ENCODE assay signal across 20 cellular contexts in genomic region chr15:48447657-48448056, GRCh38.
DNase-seq lines count a peak whose midpoint lies in the region; ATAC-seq and TF ChIP-seq lines count a peak whose summit lies in the region.
"Had no signal": no experiment of that assay in that cellular context is flagged by ENCODE, and none has a peak within 500 bp of the region (broad histone marks: within the 10 kb centered on the region; RNA-seq: fewer than 3 reads in every experiment).

No MANE protein-coding gene starts in this region.

- intact Hi-C loops in left colon (cut with DNase I, micrococcal nuclease): no loop called here

- DNase-seq in AG08395 (ENCODE audit: low spot score) (peak; percentile 71), HS-27A (ENCODE audit: low read depth) (peak; percentile 62), amniotic epithelial cell (ENCODE audit: low read depth) (peak; percentile 37), foreskin fibroblast (peak; percentile 57 to 80), NCI-H524 treated with DMSO at 0.1 percent for 48 hours (lab: John Stamatoyannopoulos, UW) (no peak), left colon (no peak)
- DNase-seq in activated naive CD4-positive, alpha-beta T cell (lab: John Stamatoyannopoulos, UW): no peak
- DNase-seq: activated T-cell treated with anti-CD3 and anti-CD28 coated beads, Interleukin-2, amount 50 U/mL, for 72 hours; adrenal gland; COR-L47; GF-D8; NCI-H187; NCI-H82; nucleus accumbens; Right ventricle myocardium superior; sigmoid colon; stimulated activated naive CD4-positive, alpha-beta T cell treated with Interleukin-2 at 50 U/mL for 16 hours; T1000 had no signal

- no peak for ATAC-seq in left colon
- no peak for ATAC-seq in HG03108 (IDR thresholded peaks at IDR 0.05; ENCODE audit: unreplicated experiment)
- ATAC-seq: activated T-cell treated with anti-CD3 and anti-CD28 coated beads, Interleukin-2, amount 50 U/mL, for 72 hours; gastroesophageal sphincter had no signal

- H3K4me3 ChIP-seq in foreskin fibroblast (ENCODE audit: low read depth in 1 of 2, low read length in 2 of 2): no peak overlapping the region
- H3K4me3 ChIP-seq: adrenal gland, gastroesophageal sphincter, sigmoid colon had no signal

- TF ChIP-seq CTCF in foreskin fibroblast (IDR thresholded peaks at IDR 0.05; ENCODE audit: low read depth, low read length): no peak

Comparison
In these comparisons a context has a peak if more than half of its experiments do, and no peak if none do; other contexts are left out.
1. DNase-seq: peak in AG08395 (single experiment), HS-27A (single experiment), amniotic epithelial cell (single experiment) and foreskin fibroblast (2 of 2); none in NCI-H524 treated with DMSO at 0.1 percent for 48 hours (single experiment), activated naive CD4-positive, alpha-beta T cell (0 of 4) and left colon (0 of 2).